In the genomic region with DNA sequence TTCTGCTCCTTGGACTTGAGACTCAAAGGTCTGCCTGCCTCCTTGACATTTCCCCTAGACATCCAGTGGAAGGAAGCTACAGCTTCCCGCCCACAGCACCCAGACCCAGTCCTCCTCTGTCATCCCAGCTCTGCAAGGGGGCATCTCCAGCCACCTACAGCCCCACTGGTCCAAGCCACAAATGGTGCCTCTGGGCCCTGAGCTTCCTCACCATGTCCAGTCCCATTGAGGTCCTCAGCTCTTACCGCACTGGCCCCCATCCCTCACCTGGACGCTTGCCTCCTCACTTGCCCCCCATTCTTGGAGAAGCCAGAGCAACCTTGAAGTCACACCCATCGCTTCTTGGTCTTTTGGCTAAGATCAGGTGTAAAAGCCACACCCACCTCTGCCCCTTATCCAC, we compare ENCODE assay signal across 23 cellular contexts. TPM values are rescaled to one million over a fixed set of nuclear protein-coding genes. Genes with fewer than 3 reads are reported as not detected.
A peak's percentile ranks its signal among the peaks of the same experiment; 100 is the strongest.
DNase-seq lines count a peak whose midpoint lies in the region; ATAC-seq and TF ChIP-seq lines count a peak whose summit lies in the region.
"Had no signal": no experiment of that assay in that cellular context is flagged by ENCODE, and none has a peak within 500 bp of the region (broad histone marks: within the 10 kb centered on the region; RNA-seq: fewer than 3 reads in every experiment).

No MANE protein-coding gene starts in this region.

- no peaks in the 10 kb centered on the region for H3K36me3 ChIP-seq in right atrium auricular region
- no peaks in the 10 kb centered on the region for H3K36me3 ChIP-seq in left ventricle myocardium inferior
- H3K36me3 ChIP-seq in aorta (ENCODE audit: control insufficient read depth in 1 of 2, insufficient read depth in 2 of 2, low read length in 1 of 2), result no peaks in the 10 kb centered on the region
- H3K36me3 ChIP-seq: adrenal gland, neutrophil, upper lobe of left lung had no signal

- WGBS in aorta, 2 donors, result 95 to 99% methylated on average over 4 of the region's 4 CpGs

- H3K36me3 Mint-ChIP-seq in activated CD8-positive, alpha-beta T cell treated with anti-CD3 and anti-CD28 coated beads, Interleukin-2, amount 10 ng/mL, durations not matched to agents 7 days and 5 days (ENCODE audit: low read depth), result no peaks in the 10 kb centered on the region
- H3K36me3 Mint-ChIP-seq: brain, memory B cell had no signal

- H3K4me3 ChIP-seq in right atrium auricular region (no peak overlapping the region), left ventricle myocardium inferior (no peak overlapping the region), aorta (ENCODE audit: low read length in 2 of 2) (no peak overlapping the region)
- H3K4me3 ChIP-seq: adrenal gland, upper lobe of left lung had no signal

- H3K4me1 Mint-ChIP-seq in activated CD8-positive, alpha-beta T cell treated with anti-CD3 and anti-CD28 coated beads, Interleukin-2, amount 10 ng/mL, durations not matched to agents 7 days and 5 days (ENCODE audit: low read depth), result no peaks in the 10 kb centered on the region
- H3K4me1 Mint-ChIP-seq: memory B cell had no signal

- intact Hi-C loops in Right ventricle myocardium inferior (cut with DNase I) (no loop called here), left ventricle myocardium inferior (cut with micrococcal nuclease) (no loop called here), aorta (cut with DNase I) (no loop called here)

- POLR2A ChIA-PET in activated CD8-positive, alpha-beta T cell treated with anti-CD3 and anti-CD28 coated beads, Interleukin-2, amount 10 ng/mL, durations not matched to agents 7 days and 5 days (lab: Charles Lee), result no interaction called here

- no peak overlapping the region for H3K27ac ChIP-seq in right atrium auricular region
- H3K27ac ChIP-seq in left ventricle myocardium inferior (replicated peaks), result no peak overlapping the region
- no peak overlapping the region for H3K27ac ChIP-seq in aorta (ENCODE audit: low read depth in 1 of 2, low read length in 2 of 2)
- H3K27ac ChIP-seq: adrenal gland, neutrophil, upper lobe of left lung had no signal

- H3K9me3 ChIP-seq in right atrium auricular region, result no peaks in the 10 kb centered on the region
- no peaks in the 10 kb centered on the region for H3K9me3 ChIP-seq in left ventricle myocardium inferior (replicated peaks)
- no peaks in the 10 kb centered on the region for H3K9me3 ChIP-seq in aorta (ENCODE audit: control insufficient read depth, low read length)
- H3K9me3 ChIP-seq: adrenal gland, neutrophil, upper lobe of left lung had no signal

- TF ChIP-seq CTCF in right atrium auricular region (IDR thresholded peaks at IDR 0.05) (no peak), left ventricle myocardium inferior (IDR thresholded peaks at IDR 0.05; ENCODE audit: borderline replicate concordance) (no peak), omental fat pad (IDR thresholded peaks at IDR 0.05) (no peak)

- H3K27me3 Mint-ChIP-seq in activated CD8-positive, alpha-beta T cell treated with anti-CD3 and anti-CD28 coated beads, Interleukin-2, amount 10 ng/mL, durations not matched to agents 7 days and 5 days (ENCODE audit: low read depth), result no peaks in the 10 kb centered on the region

- H3K9me3 Mint-ChIP-seq in activated CD8-positive, alpha-beta T cell treated with anti-CD3 and anti-CD28 coated beads, Interleukin-2, amount 10 ng/mL, durations not matched to agents 7 days and 5 days (ENCODE audit: insufficient read depth), result no peaks in the 10 kb centered on the region
- H3K9me3 Mint-ChIP-seq: memory B cell had no signal

- no peak overlapping the region for H3K27ac Mint-ChIP-seq in activated CD8-positive, alpha-beta T cell treated with anti-CD3 and anti-CD28 coated beads, Interleukin-2, amount 10 ng/mL, durations not matched to agents 7 days and 5 days
- H3K27ac Mint-ChIP-seq: memory B cell had no signal

- H3K4me3 Mint-ChIP-seq in activated CD8-positive, alpha-beta T cell treated with anti-CD3 and anti-CD28 coated beads, Interleukin-2, amount 10 ng/mL, durations not matched to agents 7 days and 5 days, result no peak overlapping the region
- H3K4me3 Mint-ChIP-seq: memory B cell had no signal

- ATAC-seq in Right ventricle myocardium inferior (no peak), omental fat pad (ENCODE audit: low FRiP score) (no peak), aorta (ENCODE audit: low FRiP score) (no peak)
- no peak for ATAC-seq in activated CD8-positive, alpha-beta T cell treated with anti-CD3 and anti-CD28 coated beads, Interleukin-2, amount 10 ng/mL, durations not matched to agents 7 days and 5 days
- ATAC-seq: SK-N-SH treated with all-trans-retinoic acid at 6 μM for 48 hours had no signal

- DNase-seq in Right ventricle myocardium inferior (ENCODE audit: missing footprints) (peak; percentile 44), right atrium auricular region (ENCODE audit: low spot score) (no peak), left ventricle myocardium inferior (peak; percentile 7), omental fat pad (ENCODE audit: low spot score) (peak; percentile 14), aorta (peak; percentile 32 to 40), NCI-H187 (lab: John Stamatoyannopoulos, UW) (no peak), AG08396 (ENCODE audit: low spot score) (no peak)
- no peak for DNase-seq in activated CD8-positive, alpha-beta T cell treated with anti-CD3 and anti-CD28 coated beads, Interleukin-2, amount 10 ng/mL, durations not matched to agents 7 days and 5 days
- DNase-seq: ACHN; GOT3; IMR-90; kidney glomerular epithelial cell; NCI-H446 treated with DMSO at 0.1 percent for 48 hours; stimulated activated CD4-positive, alpha-beta T cell treated with anti-CD3 and anti-CD28 coated beads, Interleukin-4, amount 100 ng/mL, for 1 hour had no signal

- CTCF ChIA-PET in activated CD8-positive, alpha-beta T cell treated with anti-CD3 and anti-CD28 coated beads, Interleukin-2, amount 10 ng/mL, durations not matched to agents 7 days and 5 days (lab: Charles Lee), result no interaction called here

- H3K27me3 ChIP-seq in right atrium auricular region, result no peaks in the 10 kb centered on the region
- H3K27me3 ChIP-seq in left ventricle myocardium inferior (ENCODE audit: low read depth), result no peaks in the 10 kb centered on the region
- H3K27me3 ChIP-seq in aorta (ENCODE audit: control insufficient read depth in 1 of 2, insufficient read depth in 2 of 2, low read length in 1 of 2), result no peaks in the 10 kb centered on the region
- H3K27me3 ChIP-seq: adrenal gland, neutrophil, upper lobe of left lung had no signal

- H3K4me1 ChIP-seq in right atrium auricular region, result no peaks in the 10 kb centered on the region
- H3K4me1 ChIP-seq in left ventricle myocardium inferior, result peaks cover 9% of the 10 kb centered on the region
- H3K4me1 ChIP-seq in aorta (ENCODE audit: control insufficient read depth in 1 of 2, insufficient read depth in 2 of 2, low read length in 2 of 2), result no peaks in the 10 kb centered on the region
- H3K4me1 ChIP-seq: adrenal gland, upper lobe of left lung had no signal

RNA-seq across cellular contexts. Expression of gene PODN, which starts 13.2 kb away (rescaled TPM):
- total RNA-seq in Right ventricle myocardium inferior (35.3 TPM), right atrium auricular region (10 to 100 TPM; 44.1 to 47.2 TPM), left ventricle myocardium inferior (22.9 TPM), omental fat pad (100 to 1,000 TPM in 3 of 4 donors, 10 to 100 TPM in 1; 99.8 to 440 (median 251) TPM), aorta (100 to 1,000 TPM in 1 of 2 donors, 10 to 100 TPM in 1; 54.8 to 152 TPM)
- 10 to 100 TPM; 14.3 to 52.9 TPM for polyA plus RNA-seq in aorta
- not detected for total RNA-seq in activated CD8-positive, alpha-beta T cell treated with anti-CD3 and anti-CD28 coated beads, Interleukin-2, amount 10 ng/mL, durations not matched to agents 7 days and 5 days
- total RNA-seq: G401; OCI-LY7; T-helper 2 cell treated with Interferon-gamma antibody and Interleukin-4, amounts not matched to agents 100 ng/mL and 5 ng/mL, for 36 hours had no signal

Comparison
In these comparisons a context has a peak if more than half of its experiments do, and no peak if none do; other contexts are left out.
1. DNase-seq: peak in Right ventricle myocardium inferior (single experiment), left ventricle myocardium inferior (single experiment), omental fat pad (single experiment) and aorta (2 of 2); none in right atrium auricular region (single experiment), activated CD8-positive, alpha-beta T cell treated with anti-CD3 and anti-CD28 coated beads, Interleukin-2, amount 10 ng/mL, durations not matched to agents 7 days and 5 days (single experiment), NCI-H187 (0 of 2) and AG08396 (single experiment).
2. RNA of gene PODN, which starts 13.2 kb away (total RNA-seq): 99.8 to 440 TPM in omental fat pad, 54.8 to 152 TPM in aorta, 44.1 to 47.2 TPM in right atrium auricular region, 35.3 TPM in Right ventricle myocardium inferior (single experiment) and 22.9 TPM in left ventricle myocardium inferior (single experiment); not detected in activated CD8-positive, alpha-beta T cell treated with anti-CD3 and anti-CD28 coated beads, Interleukin-2, amount 10 ng/mL, durations not matched to agents 7 days and 5 days; every median in the first group is over 10 times any median in the second.